In the genomic region with DNA sequence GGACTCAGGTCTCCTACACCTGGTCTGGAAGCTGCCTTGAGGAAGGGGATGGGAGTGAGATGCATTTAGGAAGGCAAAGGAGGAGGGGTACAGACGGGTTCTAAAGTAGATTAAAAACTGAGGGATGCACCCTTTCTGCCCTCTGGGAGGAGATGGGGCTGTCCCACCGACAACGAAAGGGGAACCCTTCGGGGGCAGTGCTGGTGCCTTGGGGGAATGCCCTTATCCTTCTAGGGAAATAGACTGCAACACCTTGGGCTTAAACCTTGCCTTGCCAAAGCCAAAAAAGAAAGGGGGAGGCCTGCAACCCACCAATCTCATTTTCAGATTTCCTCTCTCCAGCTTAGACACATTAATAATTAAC, we compare ENCODE assay signal across 9 cellular contexts.
A peak's percentile ranks its signal among the peaks of the same experiment; 100 is the strongest.
DNase-seq lines count a peak whose midpoint lies in the region; ATAC-seq and TF ChIP-seq lines count a peak whose summit lies in the region.
"Had no signal": no experiment of that assay in that cellular context is flagged by ENCODE, and none has a peak within 500 bp of the region (broad histone marks: within the 10 kb centered on the region; RNA-seq: fewer than 3 reads in every experiment).

No MANE protein-coding gene starts in this region.

- H3K27ac ChIP-seq in colonic mucosa = peak overlapping the region; percentile 73

- peaks cover 8% of the 10 kb centered on the region for H3K4me1 ChIP-seq in colonic mucosa

- peak overlapping the region in 1 of 2 donors; percentile 85 for H3K9ac ChIP-seq in colonic mucosa (ENCODE audit: low read depth in 2 of 2, low read length in 2 of 2)

- DNase-seq in colonic mucosa (peak; percentile 25), progenitor cell of endocrine pancreas (ENCODE audit: low spot score, unreplicated experiment) (no peak), cerebellar cortex (ENCODE audit: low spot score) (no peak), HUDEP-2 (lab: John Stamatoyannopoulos, UW; ENCODE audit: unreplicated experiment in 76 of 76) (no peak), T-helper 1 cell (no peak), hypothalamus (lab: John Stamatoyannopoulos, UW) (no peak)
- DNase-seq: occipital lobe had no signal

- ATAC-seq in GM18907 (IDR thresholded peaks at IDR 0.05; ENCODE audit: unreplicated experiment) (peak; percentile 72), HG02884 (IDR thresholded peaks at IDR 0.05; ENCODE audit: unreplicated experiment) (peak; percentile 51)

- peaks cover 43% of the 10 kb centered on the region for H3K4me1 Mint-ChIP-seq in progenitor cell of endocrine pancreas (ENCODE audit: low read depth)

- no peaks in the 10 kb centered on the region for H3K27me3 ChIP-seq in colonic mucosa

- H3K4me3 Mint-ChIP-seq in progenitor cell of endocrine pancreas (ENCODE audit: low read depth) = peak overlapping the region; percentile 80

- no peaks in the 10 kb centered on the region for H3K9me3 ChIP-seq in colonic mucosa

- H3K36me3 Mint-ChIP-seq in progenitor cell of endocrine pancreas (ENCODE audit: insufficient read depth) = no peaks in the 10 kb centered on the region

- no peaks in the 10 kb centered on the region for H3K9me3 Mint-ChIP-seq in progenitor cell of endocrine pancreas (ENCODE audit: low read depth)

- H3K4me3 ChIP-seq in colonic mucosa = peak overlapping the region; percentile 34

- intact Hi-C loops in colonic mucosa (cut with DNase I) = no loop called here

- no peak for TF ChIP-seq CTCF in colonic mucosa (IDR thresholded peaks at IDR 0.05)
- no peak for TF ChIP-seq CTCF in progenitor cell of endocrine pancreas (IDR thresholded peaks at IDR 0.05; ENCODE audit: unreplicated experiment)

- peaks cover 4% of the 10 kb centered on the region for H3K27me3 Mint-ChIP-seq in progenitor cell of endocrine pancreas

- no peaks in the 10 kb centered on the region for H3K36me3 ChIP-seq in colonic mucosa

- peak overlapping the region; percentile 92 for H3K27ac Mint-ChIP-seq in progenitor cell of endocrine pancreas
